In genomic region chr7:22319424-22320403, GRCh38 we compare ENCODE assay signal across 1 cellular context.
TF ChIP-seq lines count a peak whose summit lies in the region.

No MANE protein-coding gene starts in this region.

TF ChIP-seq in GM23338, 12 proteins besides CTCF, POLR2A, EP300 and RAD21 (continued from another document):
- TF ChIP-seq ZNF462 (CRISPR knock-in tag; IDR thresholded peaks at IDR 0.05) (no peak), ETS1 (IDR thresholded peaks at IDR 0.05) (no peak), REST (IDR thresholded peaks at IDR 0.05; ENCODE audit: unreplicated experiment) (no peak), NANOG (IDR thresholded peaks at IDR 0.05; ENCODE audit: borderline replicate concordance) (no peak), ZNF331 (CRISPR knock-in tag; IDR thresholded peaks at IDR 0.05; ENCODE audit: low read depth) (no peak), CREB1 (CRISPR knock-in tag; IDR thresholded peaks at IDR 0.05; ENCODE audit: low read depth) (no peak)
